8 cellular contexts compared by ENCODE assay signal in genomic region chr6:120260713-120261112, GRCh38.
"Had no signal": no experiment of that assay in that cellular context is flagged by ENCODE, and none has a peak within 500 bp of the region (broad histone marks: within the 10 kb centered on the region; RNA-seq: fewer than 3 reads in every experiment).

No MANE protein-coding gene starts in this region.

- H2AFZ ChIP-seq: GM23338 had no signal

- ATAC-seq: GM23338, K562 had no signal

- H3K4me2 ChIP-seq: GM23338 had no signal

- FAIRE-seq: H1, H54, HTR-8/SVneo, K562 had no signal

- DNase-seq: H9, HCEC 1CT, IMR-90 had no signal

- H3K4me3 ChIP-seq: GM23338, K562 had no signal
